Comparison of ENCODE assay signal across 18 cellular contexts in the genomic region with DNA sequence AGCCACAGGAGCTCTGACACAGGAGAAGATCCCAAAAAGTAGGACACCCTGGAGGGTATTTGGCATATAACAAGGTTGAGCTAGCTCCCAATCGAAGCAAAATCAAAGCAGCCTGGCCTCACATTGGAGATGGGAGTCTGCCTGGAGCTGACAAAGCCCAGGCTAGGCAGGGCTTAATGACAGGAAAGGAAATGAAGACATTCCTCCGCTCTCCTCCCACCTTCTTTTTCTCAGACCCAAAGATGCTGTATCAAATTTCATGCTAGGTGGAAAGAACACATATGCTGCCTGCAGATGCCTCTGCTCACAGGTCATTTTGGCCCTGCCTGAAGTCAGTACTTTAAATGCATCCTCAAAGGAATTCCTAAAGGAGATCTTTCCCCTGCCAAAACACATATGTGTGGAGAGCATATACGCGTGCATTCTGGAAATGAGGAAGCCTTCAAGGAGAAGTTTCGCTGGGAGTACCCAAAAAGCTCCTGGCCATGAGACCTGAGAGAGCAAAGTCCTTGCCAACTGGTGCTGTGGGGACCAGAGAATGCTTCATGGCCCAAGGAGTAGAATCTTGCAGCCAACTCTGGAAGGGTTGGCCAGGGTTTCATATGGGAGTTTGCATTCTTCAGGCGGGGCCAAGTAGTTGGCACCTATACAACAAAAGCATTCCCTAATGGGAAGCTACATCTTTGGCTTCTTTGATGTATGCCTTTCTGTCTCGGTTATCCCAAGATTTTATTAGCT.
DNase-seq lines count a peak whose midpoint lies in the region; TF ChIP-seq lines count a peak whose summit lies in the region.
"Had no signal": no experiment of that assay in that cellular context is flagged by ENCODE, and none has a peak within 500 bp of the region (broad histone marks: within the 10 kb centered on the region; RNA-seq: fewer than 3 reads in every experiment).

No MANE protein-coding gene starts in this region.

- no peak overlapping the region for H3K9ac ChIP-seq in H9 (ENCODE audit: extremely low read depth, insufficient read length, low read length)
- no peak overlapping the region for H3K9ac ChIP-seq in SK-N-MC (ENCODE audit: insufficient read length)

- H3K18ac ChIP-seq in H9 (ENCODE audit: insufficient read length, low read depth, low read length): no peak overlapping the region

- no peaks in the 10 kb centered on the region for H3K27me3 ChIP-seq in H9 (ENCODE audit: insufficient read depth, low read length)

- no peak overlapping the region for H3T11ph ChIP-seq in H9 (ENCODE audit: low read length)

- no peak overlapping the region for H4K8ac ChIP-seq in H9 (replicated peaks; ENCODE audit: insufficient read length, low read depth, low read length)

- H2BK15ac ChIP-seq in H9 (ENCODE audit: low read depth, low read length): no peak overlapping the region

- H3K4me1 ChIP-seq in H9 (ENCODE audit: insufficient read depth, low read length): peaks cover 2% of the 10 kb centered on the region; the same call in 1 of the 2 replicates

- H3K9me3 Mint-ChIP-seq in H9 (no peaks in the 10 kb centered on the region), nephron progenitor cell (no peaks in the 10 kb centered on the region)
- H3K9me3 Mint-ChIP-seq: activated CD4-positive, alpha-beta T cell treated with anti-CD3 and anti-CD28 coated beads, Interleukin-2, amount 10 ng/mL, durations not matched to agents 7 days and 5 days had no signal

- H4K20me1 ChIP-seq in H9 (ENCODE audit: control insufficient read depth, insufficient read depth, insufficient read length): no peaks in the 10 kb centered on the region

- H2BK12ac ChIP-seq in H9 (ENCODE audit: insufficient read length, low read depth, low read length): no peak overlapping the region

- no CpG with 5 or more reads among the region's 7 CpGs for WGBS in H9 (ENCODE audit: extremely low coverage, insufficient read length, low lambda C conversion rate)

- TF ChIP-seq CTCF in H9 (conservative IDR thresholded peaks at IDR 0.05): no peak
- TF ChIP-seq CTCF in fibroblast of the aortic adventitia (IDR thresholded peaks at IDR 0.05; ENCODE audit: insufficient read depth, low read length): no peak
- no peak for TF ChIP-seq CTCF in nephron progenitor cell (IDR thresholded peaks at IDR 0.05)

- H3K79me2 ChIP-seq in H9 (ENCODE audit: insufficient read depth, low read length): no peaks in the 10 kb centered on the region

- H3K27me3 Mint-ChIP-seq in H9 (ENCODE audit: low read depth) (peaks cover 2% of the 10 kb centered on the region; the same call in 1 of the 2 replicates), nephron progenitor cell (ENCODE audit: low read depth, poor library complexity) (peaks cover 4% of the 10 kb centered on the region)

- H3K9me3 ChIP-seq in H9 (ENCODE audit: control insufficient read depth, low read depth, low read length) (no peaks in the 10 kb centered on the region), SK-N-MC (ENCODE audit: low read depth, low read length) (no peaks in the 10 kb centered on the region)

- H3K23me2 ChIP-seq in H9 (ENCODE audit: insufficient read length, low read depth, low read length, poor library complexity, severe bottlenecking): no peaks in the 10 kb centered on the region

- H3K4me3 Mint-ChIP-seq in H9: peak overlapping the region in 1 of 2 experiments; percentile 30; a peak in 1 of 5 replicates
- H3K4me3 Mint-ChIP-seq in nephron progenitor cell: peak overlapping the region; percentile 15
- H3K4me3 Mint-ChIP-seq: activated CD4-positive, alpha-beta T cell treated with anti-CD3 and anti-CD28 coated beads, Interleukin-2, amount 10 ng/mL, durations not matched to agents 7 days and 5 days; natural killer cell treated with Interleukin-12 subunit alpha and Interleukin-12 subunit beta and Interleukin-15 and Interleukin-18, amount 100 ng/mL, for 72 hours had no signal

- no peak overlapping the region for H2BK120ac ChIP-seq in H9 (ENCODE audit: low read depth, low read length, poor library complexity, severe bottlenecking)

- no peak overlapping the region for H3K56ac ChIP-seq in H9 (ENCODE audit: insufficient read length, low read depth, low read length)

- no peak overlapping the region for H2AK5ac ChIP-seq in H9 (ENCODE audit: insufficient read length, low read length)

- no peak overlapping the region for H2AFZ ChIP-seq in H9 (ENCODE audit: low read length)

- H3K4ac ChIP-seq in H9 (ENCODE audit: low read depth, low read length): no peak overlapping the region

- H3K27ac Mint-ChIP-seq in H9 (no peak overlapping the region), nephron progenitor cell (peak overlapping the region; percentile 62)
- H3K27ac Mint-ChIP-seq: activated CD4-positive, alpha-beta T cell treated with anti-CD3 and anti-CD28 coated beads, Interleukin-2, amount 10 ng/mL, durations not matched to agents 7 days and 5 days; natural killer cell treated with Interleukin-12 subunit alpha and Interleukin-12 subunit beta and Interleukin-15 and Interleukin-18, amount 100 ng/mL, for 72 hours had no signal

- H2BK5ac ChIP-seq in H9 (ENCODE audit: insufficient read length, low read length): no peak overlapping the region

- DNase-seq in H9 (peak; percentile 50), SK-N-MC (ENCODE audit: low read depth, low spot score) (no peak), fibroblast of the aortic adventitia (ENCODE audit: low read depth) (peak; percentile 59), nephron progenitor cell (peak; percentile 36), ureter (ENCODE audit: low spot score) (no peak)
- no peak for DNase-seq in stimulated activated CD4-positive, alpha-beta T cell treated with anti-CD3 and anti-CD28 coated beads, Interleukin-1b, Interleukin-23, amount 100 ng/mL, for 48 hours
- no peak for DNase-seq in activated CD4-positive, CD25-positive, alpha-beta regulatory T cell (lab: John Stamatoyannopoulos, UW)
- DNase-seq: activated CD4-positive, alpha-beta T cell treated with anti-CD3 and anti-CD28 coated beads, Interleukin-2, amount 10 ng/mL, durations not matched to agents 7 days and 5 days; activated CD8-positive, alpha-beta memory T cell treated with anti-CD3 and anti-CD28 coated beads, Interleukin-2, amount 50 U/mL, for 48 hours; activated effector memory CD4-positive, alpha-beta T cell treated with anti-CD3 and anti-CD28 coated beads, Interleukin-2, amount 50 U/mL, for 16 hours; cerebellar nuclear complex; effector CD4-positive, alpha-beta T cell; mesenchymal stem cell; NCI-H2029; substantia nigra had no signal

- no peaks in the 10 kb centered on the region for H3K79me1 ChIP-seq in H9 (ENCODE audit: insufficient read depth, low read depth, low read length, poor library complexity, severe bottlenecking)

- H3K4me2 ChIP-seq in H9 (ENCODE audit: insufficient read depth, insufficient read length, low read length): no peak overlapping the region
- H3K4me2 ChIP-seq: smooth muscle cell had no signal

- H3K23ac ChIP-seq in H9 (ENCODE audit: insufficient read length, low read depth, low read length): no peak overlapping the region

- no peak overlapping the region for H2BK20ac ChIP-seq in H9 (ENCODE audit: low read depth, low read length, poor library complexity, severe bottlenecking)

- H3K27ac ChIP-seq in H9 (ENCODE audit: insufficient read length, low read depth, low read length): no peak overlapping the region
- peak overlapping the region; percentile 42; the same call in 1 of the 2 replicates for H3K27ac ChIP-seq in SK-N-MC
- H3K27ac ChIP-seq: HL-60 had no signal

- H3K14ac ChIP-seq in H9 (ENCODE audit: insufficient read depth, low read length): no peak overlapping the region

- no peaks in the 10 kb centered on the region for H3K36me3 Mint-ChIP-seq in H9 (ENCODE audit: insufficient read depth in 1 of 3, low read depth in 3 of 3)
- H3K36me3 Mint-ChIP-seq in nephron progenitor cell (ENCODE audit: low read depth): no peaks in the 10 kb centered on the region
- H3K36me3 Mint-ChIP-seq: natural killer cell treated with Interleukin-12 subunit alpha and Interleukin-12 subunit beta and Interleukin-15 and Interleukin-18, amount 100 ng/mL, for 72 hours had no signal

- peaks cover 31 to 46% of the 10 kb centered on the region in 2 experiments for H3K4me1 Mint-ChIP-seq in H9
- peaks cover 72% of the 10 kb centered on the region for H3K4me1 Mint-ChIP-seq in nephron progenitor cell
- H3K4me1 Mint-ChIP-seq: activated CD4-positive, alpha-beta T cell treated with anti-CD3 and anti-CD28 coated beads, Interleukin-2, amount 10 ng/mL, durations not matched to agents 7 days and 5 days had no signal

- no peak overlapping the region for H4K5ac ChIP-seq in H9 (ENCODE audit: insufficient read length, low read depth, low read length)

- peak overlapping the region; percentile 45 for H3K4me3 ChIP-seq in SK-N-MC
- H3K4me3 ChIP-seq in fibroblast of the aortic adventitia (ENCODE audit: low read depth, low read length): no peak overlapping the region
- H3K4me3 ChIP-seq: smooth muscle cell had no signal

- H3K36me3 ChIP-seq in SK-N-MC (ENCODE audit: insufficient read depth, low read length): no peaks in the 10 kb centered on the region

- no peak overlapping the region for H4K91ac ChIP-seq in H9 (ENCODE audit: insufficient read length, low read depth, low read length)

Comparison
In these comparisons a context has a peak if more than half of its experiments do, and no peak if none do; other contexts are left out.
1. DNase-seq: peak in H9 (single experiment), fibroblast of the aortic adventitia (single experiment) and nephron progenitor cell (single experiment); none in SK-N-MC (single experiment), ureter (single experiment), stimulated activated CD4-positive, alpha-beta T cell treated with anti-CD3 and anti-CD28 coated beads, Interleukin-1b, Interleukin-23, amount 100 ng/mL, for 48 hours (single experiment) and activated CD4-positive, CD25-positive, alpha-beta regulatory T cell (0 of 4).